10 cellular contexts compared by ENCODE assay signal in the genomic region with DNA sequence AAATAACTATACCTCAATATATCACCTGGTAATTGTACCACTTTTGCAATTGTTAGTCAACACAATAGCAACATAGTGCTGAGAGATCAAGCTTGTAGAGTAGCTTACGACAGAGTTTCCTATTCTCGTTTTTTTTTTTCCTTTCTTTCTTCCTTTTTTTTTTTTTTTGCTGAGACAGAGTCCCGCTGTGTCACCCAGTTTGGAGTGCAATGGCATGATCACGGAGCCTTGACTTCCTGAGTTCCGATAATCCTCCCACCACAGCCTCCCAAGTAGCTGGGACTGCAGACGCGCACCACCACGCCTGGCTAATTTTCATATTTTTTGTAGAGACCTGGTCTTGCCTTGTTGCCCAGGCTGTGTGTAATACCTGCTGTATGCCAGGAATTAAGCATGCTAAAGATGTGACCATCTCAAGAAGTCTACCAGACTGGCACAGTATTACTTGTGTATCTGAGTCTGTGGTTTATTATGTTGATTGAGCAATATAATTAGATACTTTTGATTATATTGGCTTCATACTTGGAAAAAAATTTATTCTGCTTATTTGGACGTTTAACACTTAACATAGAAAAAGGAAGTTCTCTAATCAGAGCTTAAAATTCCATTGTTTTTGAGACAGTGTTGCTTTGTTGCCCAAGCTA. TPM values are rescaled to one million over a fixed set of nuclear protein-coding genes. Genes with fewer than 3 reads are reported as not detected.
A peak's percentile ranks its signal among the peaks of the same experiment; 100 is the strongest.
DNase-seq lines count a peak whose midpoint lies in the region; ATAC-seq, FAIRE-seq and TF ChIP-seq lines count a peak whose summit lies in the region.
"Had no signal": no experiment of that assay in that cellular context is flagged by ENCODE, and none has a peak within 500 bp of the region (broad histone marks: within the 10 kb centered on the region; RNA-seq: fewer than 3 reads in every experiment).

No MANE protein-coding gene starts in this region.

- no TSS peak for BruUV-seq in HepG2 (replicated peaks; lab: Mats Ljungman, UMichigan)

- in situ Hi-C loops in HepG2 (cut with HindIII; ENCODE audit: extremely low pct_ligation_motif_present, low pct_unique_long_range_greater_than_20kb) = no loop called here

- H3K4me1 ChIP-seq in HepG2 (ENCODE audit: insufficient read depth, low read length) (peaks cover 48% of the 10 kb centered on the region), right lobe of liver (peaks cover 0 to 34% (median 5%) of the 10 kb centered on the region in 4 donors), hepatocyte (ENCODE audit: insufficient read depth) (peaks cover 15% of the 10 kb centered on the region), upper lobe of right lung (peaks cover 53% of the 10 kb centered on the region)

- DNase-seq in HepG2 (ENCODE audit: low spot score) (no peak), right lobe of liver (no peak), hepatocyte (ENCODE audit: low spot score) (no peak), upper lobe of right lung (no peak)
- no peak for DNase-seq in effector CD8-positive, alpha-beta T cell (lab: John Stamatoyannopoulos, UW)
- DNase-seq: NCI-H2171 treated with DMSO at 0.1 percent for 48 hours, testis had no signal

- H3K9me2 ChIP-seq in SU-DHL-6 (replicated peaks; ENCODE audit: insufficient read depth, low read length) (no peaks in the 10 kb centered on the region), hepatocyte (replicated peaks; ENCODE audit: insufficient read depth) (no peaks in the 10 kb centered on the region)

- H3K27me3 ChIP-seq in HepG2 (ENCODE audit: control insufficient read depth in 1 of 2, insufficient read depth in 2 of 2, low read length in 2 of 2) (no peaks in the 10 kb centered on the region), right lobe of liver (no peaks in the 10 kb centered on the region), SU-DHL-6 (ENCODE audit: low read length) (no peaks in the 10 kb centered on the region), hepatocyte (no peaks in the 10 kb centered on the region), upper lobe of right lung (no peaks in the 10 kb centered on the region)
- H3K27me3 ChIP-seq: testis had no signal

- H3K36me3 ChIP-seq in HepG2 (replicated peaks in 1 of 2; ENCODE audit: control insufficient read depth in 1 of 2, insufficient read depth in 2 of 2, low read length in 2 of 2) (peaks cover 0 to under 1% of the 10 kb centered on the region in 2 experiments; a peak in 2 of 5 replicates), right lobe of liver (no peaks in the 10 kb centered on the region), SU-DHL-6 (ENCODE audit: low read length) (peaks cover 21% of the 10 kb centered on the region), hepatocyte (replicated peaks; ENCODE audit: insufficient read depth, low read depth) (no peaks in the 10 kb centered on the region), upper lobe of right lung (no peaks in the 10 kb centered on the region)

- POLR2A ChIA-PET in HepG2 (lab: Yijun Ruan, JAX) = no interaction called here

- 95% methylated on average over 9 of the region's 9 CpGs for WGBS in HepG2 (ENCODE audit: low lambda C conversion rate)
- WGBS in right lobe of liver (ENCODE audit: insufficient coverage, low coverage, low lambda C conversion rate, missing lambda C conversion rate) = 68% methylated on average over 9 of the region's 9 CpGs
- 94% methylated on average over 9 of the region's 9 CpGs for WGBS in hepatocyte (ENCODE audit: low lambda C conversion rate, missing lambda C conversion rate)

- TF ChIP-seq POLR2A in HepG2 (IDR thresholded peaks at IDR 0.05; ENCODE audit: insufficient read depth in 1 of 2, low read depth in 2 of 2, low read length in 2 of 2) (no peak), right lobe of liver (IDR thresholded peaks at IDR 0.05) (no peak)

- TF ChIP-seq RAD21 in HepG2 (CRISPR knock-in tag; IDR thresholded peaks at IDR 0.05) = no peak

- H3F3A ChIP-seq in SU-DHL-6 (ENCODE audit: insufficient read depth) = peaks cover 35% of the 10 kb centered on the region

- no peaks in the 10 kb centered on the region for H3K9me3 ChIP-seq in HepG2 (ENCODE audit: low read length)
- no peaks in the 10 kb centered on the region for H3K9me3 ChIP-seq in right lobe of liver
- H3K9me3 ChIP-seq in SU-DHL-6 (ENCODE audit: insufficient read depth, low read length) = no peaks in the 10 kb centered on the region
- no peaks in the 10 kb centered on the region for H3K9me3 ChIP-seq in hepatocyte (ENCODE audit: low read depth)
- H3K9me3 ChIP-seq in upper lobe of right lung = no peaks in the 10 kb centered on the region
- H3K9me3 ChIP-seq: testis had no signal

- H4K20me1 ChIP-seq in HepG2 (ENCODE audit: insufficient read depth, low read length) = peaks cover 18% of the 10 kb centered on the region
- H4K20me1 ChIP-seq in SU-DHL-6 (ENCODE audit: low read depth, low read length) = peaks cover 39% of the 10 kb centered on the region
- H4K20me1 ChIP-seq in hepatocyte (ENCODE audit: insufficient read depth, poor library complexity, severe bottlenecking) = peaks cover 49% of the 10 kb centered on the region

- H3K4me3 ChIP-seq in HepG2 (replicated peaks in 1 of 3; ENCODE audit: insufficient read depth in 1 of 3, low read depth in 2 of 3, low read length in 3 of 3) (no peak overlapping the region), right lobe of liver (no peak overlapping the region), SU-DHL-6 (ENCODE audit: insufficient read depth, low read length, poor library complexity, severe bottlenecking) (peak overlapping the region; percentile 99), hepatocyte (peak overlapping the region; percentile 1), upper lobe of right lung (no peak overlapping the region)
- H3K4me3 ChIP-seq: testis had no signal

- H3K79me2 ChIP-seq in HepG2 (ENCODE audit: insufficient read depth, low read length) (peaks cover 88% of the 10 kb centered on the region), SU-DHL-6 (ENCODE audit: insufficient read depth, low read length) (peaks cover 94% of the 10 kb centered on the region), hepatocyte (peaks cover 87% of the 10 kb centered on the region)

- H3K27ac ChIP-seq in HepG2 (ENCODE audit: extremely low read length, insufficient read depth, low read length) = no peak overlapping the region
- no peak overlapping the region for H3K27ac ChIP-seq in right lobe of liver
- peak overlapping the region; percentile 92 for H3K27ac ChIP-seq in SU-DHL-6 (ENCODE audit: low read depth, low read length)
- H3K27ac ChIP-seq in hepatocyte = no peak overlapping the region
- peak overlapping the region; percentile 31 for H3K27ac ChIP-seq in upper lobe of right lung
- H3K27ac ChIP-seq: testis had no signal

- no peak for ATAC-seq in HepG2
- no peak for ATAC-seq in right lobe of liver
- no peak for ATAC-seq in upper lobe of right lung
- no peak for ATAC-seq in GM21367 (IDR thresholded peaks at IDR 0.05; ENCODE audit: unreplicated experiment)
- no peak for ATAC-seq in HG02938 (IDR thresholded peaks at IDR 0.05; ENCODE audit: unreplicated experiment)

- CTCF ChIA-PET in HepG2 (lab: Yijun Ruan, JAX; ENCODE audit: low intra/inter-chr PET ratio, low total read pairs) = no interaction called here

- H2AFZ ChIP-seq in HepG2 (ENCODE audit: low read length) (no peak overlapping the region), SU-DHL-6 (ENCODE audit: low read depth, low read length, severe bottlenecking) (no peak overlapping the region), hepatocyte (no peak overlapping the region)

- no peak overlapping the region for H3K9ac ChIP-seq in HepG2 (ENCODE audit: insufficient read depth, low read depth, low read length)
- peak overlapping the region; percentile 81 for H3K9ac ChIP-seq in SU-DHL-6 (ENCODE audit: low read length)

- H3K4me2 ChIP-seq in HepG2 (ENCODE audit: low read depth, low read length) = 0 out of 2 replicates have a peak overlapping the region, but pooled peaks have one; percentile 20
- H3K4me2 ChIP-seq in SU-DHL-6 (ENCODE audit: low read depth, low read length, poor library complexity, severe bottlenecking) = peak overlapping the region; percentile 98
- H3K4me2 ChIP-seq in hepatocyte = peak overlapping the region; percentile 93

- TF ChIP-seq EP300 in HepG2 (IDR thresholded peaks at IDR 0.05; ENCODE audit: low read depth in 2 of 2, low read length in 2 of 2) (no peak), HepG2 (CRISPR knock-in tag; IDR thresholded peaks at IDR 0.05; ENCODE audit: borderline replicate concordance) (no peak)

- no peak for FAIRE-seq in HepG2 (lab: Jason Lieb, UNC)

- intact Hi-C loops in HepG2 (cut with micrococcal nuclease; ENCODE audit: unreplicated experiment) = no loop called here
- intact Hi-C loops in right lobe of liver (cut with DNase I) = no loop called here
- intact Hi-C loops in upper lobe of right lung (cut with DNase I) = no loop called here

- TF ChIP-seq CTCF in HepG2 (CRISPR knock-in tag; IDR thresholded peaks at IDR 0.05) = no peak
- TF ChIP-seq CTCF in right lobe of liver (IDR thresholded peaks at IDR 0.05) = no peak
- no peak for TF ChIP-seq CTCF in SU-DHL-6 (IDR thresholded peaks at IDR 0.05; ENCODE audit: insufficient read depth, low read length, poor library complexity, severe bottlenecking)
- no peak for TF ChIP-seq CTCF in hepatocyte (IDR thresholded peaks at IDR 0.05; ENCODE audit: poor library complexity)
- TF ChIP-seq CTCF in upper lobe of right lung (IDR thresholded peaks at IDR 0.05) = no peak

RNA-seq across cellular contexts. Expression of a gene that starts 3.0 kb away (rescaled TPM):
- total RNA-seq in HepG2 (2016; rRNA removed; fragmentation: Illumina TruSeq; extraction: Trizol) (106 and 122 TPM in 2 replicates), right lobe of liver (10 to 100 TPM; 51.1 to 72.8 (median 63.4) TPM), hepatocyte (101 and 175 TPM in 2 replicates), upper lobe of right lung (118 TPM)
- total RNA-seq in HepG2 (2016; cell fraction: cytosol; rRNA removed; fragmentation: Illumina TruSeq; extraction: Trizol; ENCODE audit: low read depth) = 22.6 and 24.8 TPM in 2 replicates
- 109 and 124 TPM in 2 replicates for total RNA-seq in HepG2 (2016; cell fraction: insoluble cytoplasmic fraction; rRNA removed; fragmentation: Illumina TruSeq; extraction: Trizol)
- total RNA-seq in HepG2 (2016; cell fraction: membrane; rRNA removed; fragmentation: Illumina TruSeq; extraction: Trizol) = 57.8 and 63.8 TPM in 2 replicates
- total RNA-seq in HepG2 (2016; cell fraction: nucleus; rRNA removed; fragmentation: Illumina TruSeq; extraction: Trizol) = 67.7 and 88.4 TPM in 2 replicates
- polyA plus RNA-seq in HepG2 (2011; rRNA removed) (234 and 273 TPM in 2 replicates), hepatocyte (109 and 147 TPM in 2 replicates)
- polyA plus RNA-seq in HepG2 (2011; cell fraction: cytosol; rRNA removed) = 115 and 155 TPM in 2 replicates
- 44.2 and 52.8 TPM in 2 replicates for polyA plus RNA-seq in HepG2 (2011; cell fraction: nucleus; rRNA removed)
- polyA plus RNA-seq in HepG2 (2012) = 41.0 and 52.5 TPM in 2 replicates
- 10.6 and 12.5 TPM in 2 replicates for polyA plus RNA-seq in HepG2 (2016; cell fraction: cytosol; fragmentation: Illumina TruSeq; extraction: Trizol; ENCODE audit: low read depth)
- polyA plus RNA-seq in HepG2 (2016; cell fraction: insoluble cytoplasmic fraction; fragmentation: Illumina TruSeq; extraction: Trizol; ENCODE audit: low read depth) = 86.8 and 91.6 TPM in 2 replicates
- 39.2 and 39.5 TPM in 2 replicates for polyA plus RNA-seq in HepG2 (2016; cell fraction: membrane; fragmentation: Illumina TruSeq; extraction: Trizol; ENCODE audit: low read depth)
- polyA plus RNA-seq in HepG2 (2016; cell fraction: nucleus; fragmentation: Illumina TruSeq; extraction: Trizol; ENCODE audit: insufficient read depth, low read depth) = 107 and 110 TPM in 2 replicates
- 144 and 312 TPM in 2 replicates for polyA minus RNA-seq in HepG2 (2011; rRNA and poly(A)+ RNA removed; ENCODE audit: low replicate concordance)
- polyA minus RNA-seq in HepG2 (2011; cell fraction: cytosol; rRNA and poly(A)+ RNA removed) = 62.6 and 74.9 TPM in 2 replicates
- polyA minus RNA-seq in HepG2 (2011; cell fraction: nucleus; rRNA and poly(A)+ RNA removed) = 42.1 and 48.0 TPM in 2 replicates

RNA-seq across cellular contexts. Expression of a gene that starts 59.5 kb away (rescaled TPM):
- total RNA-seq in HepG2 (2016; rRNA removed; fragmentation: Illumina TruSeq; extraction: Trizol) = 124 and 181 TPM in 2 replicates
- total RNA-seq in HepG2 (2016; cell fraction: cytosol; rRNA removed; fragmentation: Illumina TruSeq; extraction: Trizol; ENCODE audit: low read depth) = 107 and 124 TPM in 2 replicates
- 129 and 176 TPM in 2 replicates for total RNA-seq in HepG2 (2016; cell fraction: insoluble cytoplasmic fraction; rRNA removed; fragmentation: Illumina TruSeq; extraction: Trizol)
- total RNA-seq in HepG2 (2016; cell fraction: membrane; rRNA removed; fragmentation: Illumina TruSeq; extraction: Trizol) = 181 and 205 TPM in 2 replicates
- 96.9 and 98.8 TPM in 2 replicates for total RNA-seq in HepG2 (2016; cell fraction: nucleus; rRNA removed; fragmentation: Illumina TruSeq; extraction: Trizol)
- polyA plus RNA-seq in HepG2 (2011; rRNA removed) = 90.5 and 139 TPM in 2 replicates
- 126 and 136 TPM in 2 replicates for polyA plus RNA-seq in HepG2 (2011; cell fraction: cytosol; rRNA removed)
- 75.2 and 76.2 TPM in 2 replicates for polyA plus RNA-seq in HepG2 (2011; cell fraction: nucleus; rRNA removed)
- polyA plus RNA-seq in HepG2 (2012) = 133 and 143 TPM in 2 replicates
- polyA plus RNA-seq in HepG2 (2016; cell fraction: cytosol; fragmentation: Illumina TruSeq; extraction: Trizol; ENCODE audit: low read depth) = 83.6 and 86.7 TPM in 2 replicates
- 148 and 159 TPM in 2 replicates for polyA plus RNA-seq in HepG2 (2016; cell fraction: insoluble cytoplasmic fraction; fragmentation: Illumina TruSeq; extraction: Trizol; ENCODE audit: low read depth)
- 122 and 150 TPM in 2 replicates for polyA plus RNA-seq in HepG2 (2016; cell fraction: membrane; fragmentation: Illumina TruSeq; extraction: Trizol; ENCODE audit: low read depth)
- polyA plus RNA-seq in HepG2 (2016; cell fraction: nucleus; fragmentation: Illumina TruSeq; extraction: Trizol; ENCODE audit: insufficient read depth, low read depth) = 123 and 128 TPM in 2 replicates
- 53.6 and 75.5 TPM in 2 replicates for polyA minus RNA-seq in HepG2 (2011; rRNA and poly(A)+ RNA removed; ENCODE audit: low replicate concordance)
- polyA minus RNA-seq in HepG2 (2011; cell fraction: cytosol; rRNA and poly(A)+ RNA removed) = 112 and 145 TPM in 2 replicates
- 134 and 155 TPM in 2 replicates for polyA minus RNA-seq in HepG2 (2011; cell fraction: nucleus; rRNA and poly(A)+ RNA removed)
- total RNA-seq in right lobe of liver = 10 to 100 TPM; 29.8 to 89.9 (median 39.4) TPM
- 112 TPM in 2 replicates for total RNA-seq in hepatocyte
- polyA plus RNA-seq in hepatocyte = 34.4 and 34.5 TPM in 2 replicates
- total RNA-seq in upper lobe of right lung = 83.8 TPM

RNA-seq across cellular contexts. Expression of a gene that starts 59.8 kb away (rescaled TPM):
- total RNA-seq in HepG2 (2016; rRNA removed; fragmentation: Illumina TruSeq; extraction: Trizol) = 95.0 and 108 TPM in 2 replicates
- 22.2 and 26.3 TPM in 2 replicates for total RNA-seq in HepG2 (2016; cell fraction: cytosol; rRNA removed; fragmentation: Illumina TruSeq; extraction: Trizol; ENCODE audit: low read depth)
- 93.6 and 108 TPM in 2 replicates for total RNA-seq in HepG2 (2016; cell fraction: insoluble cytoplasmic fraction; rRNA removed; fragmentation: Illumina TruSeq; extraction: Trizol)
- 57.6 and 60.7 TPM in 2 replicates for total RNA-seq in HepG2 (2016; cell fraction: membrane; rRNA removed; fragmentation: Illumina TruSeq; extraction: Trizol)
- total RNA-seq in HepG2 (2016; cell fraction: nucleus; rRNA removed; fragmentation: Illumina TruSeq; extraction: Trizol) = 58.9 and 66.1 TPM in 2 replicates
- 51.5 and 61.2 TPM in 2 replicates for polyA plus RNA-seq in HepG2 (2011; rRNA removed)
- 46.7 and 75.3 TPM in 2 replicates for polyA plus RNA-seq in HepG2 (2011; cell fraction: cytosol; rRNA removed)
- polyA plus RNA-seq in HepG2 (2011; cell fraction: nucleus; rRNA removed) = 65.0 and 72.2 TPM in 2 replicates
- 73.8 and 75.7 TPM in 2 replicates for polyA plus RNA-seq in HepG2 (2012)
- 27.5 and 29.5 TPM in 2 replicates for polyA plus RNA-seq in HepG2 (2016; cell fraction: cytosol; fragmentation: Illumina TruSeq; extraction: Trizol; ENCODE audit: low read depth)
- polyA plus RNA-seq in HepG2 (2016; cell fraction: insoluble cytoplasmic fraction; fragmentation: Illumina TruSeq; extraction: Trizol; ENCODE audit: low read depth) = 132 and 136 TPM in 2 replicates
- polyA plus RNA-seq in HepG2 (2016; cell fraction: membrane; fragmentation: Illumina TruSeq; extraction: Trizol; ENCODE audit: low read depth) = 45.6 and 47.4 TPM in 2 replicates
- 69.2 and 72.9 TPM in 2 replicates for polyA plus RNA-seq in HepG2 (2016; cell fraction: nucleus; fragmentation: Illumina TruSeq; extraction: Trizol; ENCODE audit: insufficient read depth, low read depth)
- polyA minus RNA-seq in HepG2 (2011; rRNA and poly(A)+ RNA removed; ENCODE audit: low replicate concordance) = 42.6 and 90.0 TPM in 2 replicates
- polyA minus RNA-seq in HepG2 (2011; cell fraction: cytosol; rRNA and poly(A)+ RNA removed) = 66.9 and 87.4 TPM in 2 replicates
- polyA minus RNA-seq in HepG2 (2011; cell fraction: nucleus; rRNA and poly(A)+ RNA removed) = 99.8 and 106 TPM in 2 replicates
- 100 to 1,000 TPM in 2 of 6 experiments, 10 to 100 TPM in 4; 65.6 to 367 (median 92.4) TPM for total RNA-seq in right lobe of liver
- total RNA-seq in hepatocyte = 202 and 233 TPM in 2 replicates
- polyA plus RNA-seq in hepatocyte = 157 and 165 TPM in 2 replicates
- 132 TPM for total RNA-seq in upper lobe of right lung

Comparison
In these comparisons a context has a peak if more than half of its experiments do, and no peak if none do; other contexts are left out.
1. H3K27ac ChIP-seq: peak in SU-DHL-6 (single experiment) and upper lobe of right lung (single experiment); none in HepG2 (single experiment), right lobe of liver (0 of 3) and hepatocyte (single experiment).
2. H3K4me2 ChIP-seq: peak in every context shown above with its lines; median percentile 98 in SU-DHL-6; 93 in hepatocyte; 20 in HepG2.
3. H3K4me3 ChIP-seq: peak in SU-DHL-6 (single experiment) and hepatocyte (single experiment); none in HepG2 (0 of 3), right lobe of liver (0 of 3) and upper lobe of right lung (single experiment).